In the genomic region with DNA sequence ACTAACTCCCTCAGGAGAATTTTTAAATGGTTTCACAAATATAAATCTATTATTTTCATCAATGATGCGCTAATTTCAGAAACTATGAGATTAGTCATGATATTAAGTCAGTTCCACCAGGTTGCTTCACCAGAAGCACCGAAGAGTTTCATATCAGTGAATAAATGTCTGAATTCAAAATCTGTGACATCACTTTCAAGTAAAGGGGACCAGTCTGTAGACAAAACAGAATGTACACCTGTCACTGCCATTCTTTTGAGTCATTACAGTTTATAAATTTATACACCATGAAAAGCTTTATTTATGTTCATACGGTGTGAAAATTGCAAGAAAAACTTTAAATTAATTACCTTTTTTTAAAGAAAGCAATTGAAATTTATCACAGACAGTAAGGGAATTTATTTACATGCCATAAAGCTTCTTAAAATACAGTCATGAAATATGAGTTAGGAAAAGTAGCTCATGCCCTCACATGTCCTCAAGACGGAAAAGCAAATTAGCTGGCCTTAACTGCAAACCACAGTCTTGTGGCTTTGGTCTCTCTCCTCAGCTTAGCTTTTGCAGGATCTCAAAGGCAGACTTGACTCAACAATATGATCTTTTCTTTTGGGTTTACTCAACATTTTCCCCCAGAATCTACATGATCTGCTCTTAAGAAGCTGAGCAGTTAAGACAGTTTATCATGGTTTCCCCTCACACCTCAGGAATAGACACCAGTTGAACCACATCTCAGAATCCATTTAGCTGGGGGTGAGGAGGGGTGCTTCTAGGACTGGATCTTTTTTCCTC, we compare ENCODE assay signal across 8 cellular contexts.
DNase-seq lines count a peak whose midpoint lies in the region; ATAC-seq lines count a peak whose summit lies in the region.
"Had no signal": no experiment of that assay in that cellular context is flagged by ENCODE, and none has a peak within 500 bp of the region (broad histone marks: within the 10 kb centered on the region; RNA-seq: fewer than 3 reads in every experiment).

No MANE protein-coding gene starts in this region.

- no peak overlapping the region for H3K14ac ChIP-seq in neuronal stem cell (ENCODE audit: low read length)

- no peak overlapping the region for H3K9ac ChIP-seq in neuronal stem cell (ENCODE audit: low read depth, low read length, poor library complexity)

- WGBS in neuronal stem cell (ENCODE audit: extremely low coverage in 2 of 2, insufficient read length in 2 of 2, insufficient replicate concordance in 1 of 2), 2 donors, result no CpG with 5 or more reads among the region's 4 CpGs

- no peak overlapping the region for H4K8ac ChIP-seq in neuronal stem cell (ENCODE audit: low read depth, low read length)

- in situ Hi-C loops in HAP-1 (cut with MboI; ENCODE audit: low sequenced_read_pairs), result no loop called here

- ATAC-seq in GM19023 (IDR thresholded peaks at IDR 0.05; ENCODE audit: unreplicated experiment) (peak; percentile 79), HG02571 (IDR thresholded peaks at IDR 0.05; ENCODE audit: unreplicated experiment) (peak; percentile 92)

- H3K4me3 ChIP-seq in Jurkat, Clone E6-1 (ENCODE audit: low read length), result peak overlapping the region; percentile 0; the same call in 1 of the 2 replicates
- H3K4me3 ChIP-seq in HAP-1 (no peak overlapping the region), neuronal stem cell (ENCODE audit: low read length in 2 of 2) (no peak overlapping the region)
- H3K4me3 ChIP-seq: sigmoid colon had no signal

- H3K4me2 ChIP-seq in neuronal stem cell (ENCODE audit: insufficient read depth, low read length, poor library complexity, severe bottlenecking), result no peak overlapping the region

- H2BK120ac ChIP-seq in neuronal stem cell (ENCODE audit: low read depth, low read length), result no peak overlapping the region

- H3K9me3 ChIP-seq in HAP-1, result no peaks in the 10 kb centered on the region
- H3K9me3 ChIP-seq in neuronal stem cell (replicated peaks in 1 of 2; ENCODE audit: control insufficient read depth in 2 of 2, insufficient read depth in 1 of 2, low read depth in 1 of 2, low read length in 2 of 2), result no peaks in the 10 kb centered on the region
- H3K9me3 ChIP-seq: sigmoid colon had no signal

- no peak overlapping the region for H2AK5ac ChIP-seq in neuronal stem cell (ENCODE audit: low read depth, low read length)

- no peak overlapping the region for H2BK15ac ChIP-seq in neuronal stem cell (ENCODE audit: low read length)

- no peak overlapping the region for H2AFZ ChIP-seq in neuronal stem cell (ENCODE audit: low read length)

- no peak overlapping the region for H4K91ac ChIP-seq in neuronal stem cell (ENCODE audit: low read depth, low read length, poor library complexity)

- no peaks in the 10 kb centered on the region for H3K36me3 ChIP-seq in HAP-1 (replicated peaks)
- no peaks in the 10 kb centered on the region for H3K36me3 ChIP-seq in neuronal stem cell (replicated peaks in 1 of 2; ENCODE audit: control insufficient read depth in 2 of 2, insufficient read depth in 2 of 2, low read length in 2 of 2)
- H3K36me3 ChIP-seq: sigmoid colon had no signal

- H3K27me3 ChIP-seq in HAP-1 (ENCODE audit: low read depth) (no peaks in the 10 kb centered on the region), neuronal stem cell (ENCODE audit: control insufficient read depth in 3 of 3, insufficient read depth in 3 of 3, low read depth in 1 of 3, low read length in 3 of 3) (peaks cover 0 to 5% (median 0%) of the 10 kb centered on the region in 3 experiments)
- H3K27me3 ChIP-seq: sigmoid colon had no signal

- H3K79me1 ChIP-seq in neuronal stem cell (ENCODE audit: low read depth, low read length), result no peaks in the 10 kb centered on the region

- H2BK12ac ChIP-seq in neuronal stem cell (ENCODE audit: low read length), result no peak overlapping the region

- no peak overlapping the region for H3K27ac ChIP-seq in neuronal stem cell (replicated peaks; ENCODE audit: low read length)
- H3K27ac ChIP-seq: sigmoid colon had no signal

- DNase-seq in Jurkat, Clone E6-1 (ENCODE audit: low read depth, low spot score), result peak; percentile 93
- DNase-seq in fibroblast of peridontal ligament (ENCODE audit: extremely low read depth), result peak; percentile 88
- DNase-seq in HAP-1 (ENCODE audit: low spot score in 2 of 2), result no peak
- DNase-seq in amygdala (lab: John Stamatoyannopoulos, UW), result no peak
- DNase-seq in neuronal stem cell (ENCODE audit: low spot score), result no peak
- DNase-seq: sigmoid colon had no signal

- no peak overlapping the region for H3K23ac ChIP-seq in neuronal stem cell (ENCODE audit: low read depth, low read length, poor library complexity)

- H2BK5ac ChIP-seq in neuronal stem cell (ENCODE audit: low read length), result no peak overlapping the region

- no peak overlapping the region for H3K4ac ChIP-seq in neuronal stem cell (ENCODE audit: low read length)

- H3K4me1 ChIP-seq in HAP-1 (peaks cover 17% of the 10 kb centered on the region; the same call in 1 of the 2 replicates), neuronal stem cell (ENCODE audit: control insufficient read depth in 2 of 2, insufficient read depth in 1 of 2, low read depth in 1 of 2, low read length in 2 of 2) (peaks cover 0 to 5% of the 10 kb centered on the region in 2 donors)
- H3K4me1 ChIP-seq: sigmoid colon had no signal

- no peak overlapping the region for H3K18ac ChIP-seq in neuronal stem cell (ENCODE audit: low read length)

Comparison
In these comparisons a context has a peak if more than half of its experiments do, and no peak if none do; other contexts are left out.
1. DNase-seq: peak in Jurkat, Clone E6-1 (single experiment) and fibroblast of peridontal ligament (single experiment); none in HAP-1 (0 of 2), amygdala (0 of 56) and neuronal stem cell (single experiment).